ENCODE assay signal across 1 cellular context in genomic region chr12:106072751-106073150, GRCh38.
TF ChIP-seq lines count a peak whose summit lies in the region.

No MANE protein-coding gene starts in this region.

TF ChIP-seq in IMR-90, 13 proteins besides CTCF, POLR2A, EP300 and RAD21 (continued from another document):
- TF ChIP-seq SMC3 (IDR thresholded peaks at IDR 0.05; ENCODE audit: low read depth, low read length): no peak
- no peak for TF ChIP-seq MXI1 (IDR thresholded peaks at IDR 0.05; ENCODE audit: borderline replicate concordance, low read depth, low read length)
- TF ChIP-seq FOS (IDR thresholded peaks at IDR 0.05; ENCODE audit: low read depth, low read length): no peak
- no peak for TF ChIP-seq MAZ (IDR thresholded peaks at IDR 0.05; ENCODE audit: borderline replicate concordance, low read depth, low read length)
- no peak for TF ChIP-seq BHLHE40 (IDR thresholded peaks at IDR 0.05; ENCODE audit: low read depth, low read length)
- TF ChIP-seq MAFK (IDR thresholded peaks at IDR 0.05; ENCODE audit: low read depth, low read length): no peak
- no peak for TF ChIP-seq CEBPB (IDR thresholded peaks at IDR 0.05; ENCODE audit: low read depth, low read length)
- no peak for TF ChIP-seq CHD1 (IDR thresholded peaks at IDR 0.05; ENCODE audit: low read depth, low read length)
